13 cellular contexts compared by ENCODE assay signal in genomic region chr14:37585101-37585479, GRCh38. TPM values are rescaled to one million over a fixed set of nuclear protein-coding genes. Genes with fewer than 3 reads are reported as not detected.
DNase-seq lines count a peak whose midpoint lies in the region; ATAC-seq and TF ChIP-seq lines count a peak whose summit lies in the region.
"Had no signal": no experiment of that assay in that cellular context is flagged by ENCODE, and none has a peak within 500 bp of the region (broad histone marks: within the 10 kb centered on the region; RNA-seq: fewer than 3 reads in every experiment).

No MANE protein-coding gene starts in this region.

- peaks cover 18% of the 10 kb centered on the region for H4K20me1 ChIP-seq in GM23338 (replicated peaks; ENCODE audit: insufficient read depth)
- no peaks in the 10 kb centered on the region for H4K20me1 ChIP-seq in hepatocyte (ENCODE audit: insufficient read depth, poor library complexity, severe bottlenecking)

- H3K27me3 Mint-ChIP-seq in GM23338 (ENCODE audit: insufficient read depth, low read depth, poor library complexity): peaks cover 92% of the 10 kb centered on the region

- H3K4me1 ChIP-seq in GM23338 (ENCODE audit: insufficient read depth): peaks cover 62% of the 10 kb centered on the region
- H3K4me1 ChIP-seq in hepatocyte (ENCODE audit: insufficient read depth): peaks cover 19% of the 10 kb centered on the region

- ATAC-seq in GM23338 (peak; percentile 4; the same call in 2 of the 3 replicates), HG03565 (IDR thresholded peaks at IDR 0.05; ENCODE audit: unreplicated experiment) (no peak), GM18511 (IDR thresholded peaks at IDR 0.05; ENCODE audit: unreplicated experiment) (no peak), GM19023 (IDR thresholded peaks at IDR 0.05; ENCODE audit: unreplicated experiment) (no peak)
- ATAC-seq: naive thymus-derived CD8-positive, alpha-beta T cell had no signal

- H3K4me3 ChIP-seq in GM23338: peak overlapping the region; percentile 52
- H3K4me3 ChIP-seq in hepatocyte: no peak overlapping the region

- H3K9me3 Mint-ChIP-seq in GM23338: no peaks in the 10 kb centered on the region

- H3K27ac ChIP-seq in GM23338 (ENCODE audit: low read depth): no peak overlapping the region
- H3K27ac ChIP-seq in hepatocyte: peak overlapping the region; percentile 95

- H3K27ac Mint-ChIP-seq in GM23338: no peak overlapping the region
- H3K27ac Mint-ChIP-seq: naive thymus-derived CD8-positive, alpha-beta T cell had no signal

- peak overlapping the region; percentile 62 for H3K4me3 Mint-ChIP-seq in GM23338
- H3K4me3 Mint-ChIP-seq: CD4-positive, CD25-positive, alpha-beta regulatory T cell had no signal

- no peak overlapping the region for H2AFZ ChIP-seq in GM23338
- H2AFZ ChIP-seq in hepatocyte: peak overlapping the region; percentile 80

- no peaks in the 10 kb centered on the region for H3K36me3 Mint-ChIP-seq in GM23338 (ENCODE audit: low read depth)
- H3K36me3 Mint-ChIP-seq: CD4-positive, CD25-positive, alpha-beta regulatory T cell had no signal

- H3K79me2 ChIP-seq in GM23338 (replicated peaks; ENCODE audit: insufficient read depth) (no peaks in the 10 kb centered on the region), hepatocyte (peaks cover 27% of the 10 kb centered on the region)

- WGBS in hepatocyte (ENCODE audit: low lambda C conversion rate, missing lambda C conversion rate): 13% methylated on average over 22 of the region's 22 CpGs

- peaks cover 43% of the 10 kb centered on the region for H3K4me1 Mint-ChIP-seq in GM23338

- H3K36me3 ChIP-seq in GM23338 (ENCODE audit: insufficient read depth) (no peaks in the 10 kb centered on the region), hepatocyte (replicated peaks; ENCODE audit: insufficient read depth, low read depth) (no peaks in the 10 kb centered on the region)

- H3K9me2 ChIP-seq in GM23338 (ENCODE audit: insufficient read depth) (no peaks in the 10 kb centered on the region), hepatocyte (replicated peaks; ENCODE audit: insufficient read depth) (no peaks in the 10 kb centered on the region)

- peak overlapping the region; percentile 93 for H3K4me2 ChIP-seq in GM23338
- peak overlapping the region; percentile 87 for H3K4me2 ChIP-seq in hepatocyte

- TF ChIP-seq CTCF in GM23338 (conservative IDR thresholded peaks at IDR 0.05; ENCODE audit: low read depth in 2 of 2) (no peak), hepatocyte (IDR thresholded peaks at IDR 0.05; ENCODE audit: poor library complexity) (no peak)

- H3F3A ChIP-seq in GM23338 (replicated peaks; ENCODE audit: low read depth): peaks cover 6% of the 10 kb centered on the region

- DNase-seq in GM23338 (ENCODE audit: low spot score) (peak; percentile 51), NCI-H345 treated with DMSO at 0.1 percent for 48 hours (lab: John Stamatoyannopoulos, UW; ENCODE audit: unreplicated experiment) (peak; percentile 69), hepatocyte (ENCODE audit: low spot score) (peak; percentile 36), retina (peak; percentile 62), COLO829 (ENCODE audit: low spot score) (no peak)
- DNase-seq: CD4-positive, CD25-positive, alpha-beta regulatory T cell; naive thymus-derived CD8-positive, alpha-beta T cell; NCI-H446 treated with DMSO at 0.1 percent for 48 hours; Right ventricle myocardium superior had no signal

- no peaks in the 10 kb centered on the region for H3K9me3 ChIP-seq in hepatocyte (ENCODE audit: low read depth)

- peaks cover 100% of the 10 kb centered on the region for H3K27me3 ChIP-seq in GM23338 (ENCODE audit: insufficient read depth)
- peaks cover 63% of the 10 kb centered on the region for H3K27me3 ChIP-seq in hepatocyte

TF ChIP-seq in GM23338, 12 proteins besides CTCF, POLR2A, EP300 and RAD21:
- TF ChIP-seq EZH2phosphoT487 (IDR thresholded peaks at IDR 0.05; ENCODE audit: unreplicated experiment) (peak; percentile 75), ZNF462 (CRISPR knock-in tag; IDR thresholded peaks at IDR 0.05) (no peak), EZH2 (IDR thresholded peaks at IDR 0.05; ENCODE audit: low read depth, unreplicated experiment) (peak; percentile 94)

RNA-seq across cellular contexts. Expression of gene FOXA1, which starts 10.0 kb away (rescaled TPM):
- 1.8 TPM in 1 of 2 replicates, not detected in the other for total RNA-seq in GM23338 (2014; rRNA removed; shearing (Covaris generic))
- polyA plus RNA-seq in GM23338 (2016; fragmentation: Nextera tagmentation; extraction: Ambion mirVana) (0.12 TPM in 1 of 2 replicates, not detected in the other), hepatocyte (75.3 and 85.7 TPM in 2 replicates)
- 87.9 and 89.2 TPM in 2 replicates for total RNA-seq in hepatocyte
- total RNA-seq: naive thymus-derived CD8-positive, alpha-beta T cell; Right ventricle myocardium superior had no signal
- polyA plus RNA-seq: CD4-positive, CD25-positive, alpha-beta regulatory T cell; naive thymus-derived CD8-positive, alpha-beta T cell had no signal

RNA-seq across cellular contexts. Expression of gene TTC6, which starts 10.3 kb away (rescaled TPM):
- total RNA-seq in GM23338 (2014; rRNA removed; shearing (Covaris generic)): not detected in 2 replicates
- 0.31 and 0.37 TPM in 2 replicates for polyA plus RNA-seq in GM23338 (2016; fragmentation: Nextera tagmentation; extraction: Ambion mirVana)
- total RNA-seq in hepatocyte: 20.1 and 20.8 TPM in 2 replicates
- polyA plus RNA-seq in hepatocyte: 6.4 and 8.8 TPM in 2 replicates
- total RNA-seq: astrocyte; CD4-positive, CD25-positive, alpha-beta regulatory T cell; naive thymus-derived CD8-positive, alpha-beta T cell; Right ventricle myocardium superior had no signal
- polyA plus RNA-seq: CD4-positive, CD25-positive, alpha-beta regulatory T cell; naive thymus-derived CD8-positive, alpha-beta T cell had no signal

Comparison
In these comparisons a context has a peak if more than half of its experiments do, and no peak if none do; other contexts are left out.
1. RNA of gene FOXA1, which starts 10.0 kb away (total RNA-seq): 87.9 to 89.2 TPM in hepatocyte; 1.8 TPM in GM23338; every median in the first group is over 10 times any median in the second.
2. RNA of gene TTC6, which starts 10.3 kb away (total RNA-seq): 20.1 to 20.8 TPM in hepatocyte; not detected in GM23338; every median in the first group is over 10 times any median in the second.